Comparison of ENCODE assay signal across 8 cellular contexts in genomic region chr2:113888641-113889470, GRCh38. TPM values are rescaled to one million over a fixed set of nuclear protein-coding genes. Genes with fewer than 3 reads are reported as not detected.
A peak's percentile ranks its signal among the peaks of the same experiment; 100 is the strongest.
DNase-seq lines count a peak whose midpoint lies in the region; ATAC-seq and TF ChIP-seq lines count a peak whose summit lies in the region.

No MANE protein-coding gene starts in this region.

- no peak for DNase-seq in Jurkat, Clone E6-1 (ENCODE audit: low read depth, low spot score)
- DNase-seq in choroid plexus epithelial cell (ENCODE audit: low read depth) (no peak), T-helper 9 cell (no peak)

- no peak for ATAC-seq in GM21619 (IDR thresholded peaks at IDR 0.05; ENCODE audit: unreplicated experiment)
- no peak for ATAC-seq in GM18858 (IDR thresholded peaks at IDR 0.05; ENCODE audit: unreplicated experiment)
- ATAC-seq in HG02938 (IDR thresholded peaks at IDR 0.05; ENCODE audit: unreplicated experiment), result no peak

- TF ChIP-seq CTCF in 22Rv1 (IDR thresholded peaks at IDR 0.05) (no peak), choroid plexus epithelial cell (conservative IDR thresholded peaks at IDR 0.05; ENCODE audit: low read depth, low read length) (no peak)

- H3K4me3 ChIP-seq in Jurkat, Clone E6-1 (ENCODE audit: low read length), result peak overlapping the region; percentile 87
- peak overlapping the region; percentile 70 for H3K4me3 ChIP-seq in choroid plexus epithelial cell (ENCODE audit: low read depth, low read length)
- peak overlapping the region; percentile 95 for H3K4me3 ChIP-seq in mononuclear cell (ENCODE audit: low read length)

- peaks cover 61% of the 10 kb centered on the region for H3K4me1 ChIP-seq in mononuclear cell (ENCODE audit: insufficient read depth, low read length)

- H3K9me3 ChIP-seq in mononuclear cell (ENCODE audit: low read depth, low read length), result no peaks in the 10 kb centered on the region

- H3K27me3 ChIP-seq in mononuclear cell (ENCODE audit: insufficient read depth, low read length), result no peaks in the 10 kb centered on the region

- H3K27ac ChIP-seq in 22Rv1, result peak overlapping the region; percentile 90

RNA-seq across cellular contexts. Expression of gene ACTR3, which starts 1.0 kb away (rescaled TPM):
- 338 TPM for polyA plus RNA-seq in Jurkat, Clone E6-1 (2012; ENCODE audit: insufficient read depth, insufficient read length)
- 184 TPM for total RNA-seq in mononuclear cell
